Comparison of ENCODE assay signal across 1 cellular context in the genomic region with DNA sequence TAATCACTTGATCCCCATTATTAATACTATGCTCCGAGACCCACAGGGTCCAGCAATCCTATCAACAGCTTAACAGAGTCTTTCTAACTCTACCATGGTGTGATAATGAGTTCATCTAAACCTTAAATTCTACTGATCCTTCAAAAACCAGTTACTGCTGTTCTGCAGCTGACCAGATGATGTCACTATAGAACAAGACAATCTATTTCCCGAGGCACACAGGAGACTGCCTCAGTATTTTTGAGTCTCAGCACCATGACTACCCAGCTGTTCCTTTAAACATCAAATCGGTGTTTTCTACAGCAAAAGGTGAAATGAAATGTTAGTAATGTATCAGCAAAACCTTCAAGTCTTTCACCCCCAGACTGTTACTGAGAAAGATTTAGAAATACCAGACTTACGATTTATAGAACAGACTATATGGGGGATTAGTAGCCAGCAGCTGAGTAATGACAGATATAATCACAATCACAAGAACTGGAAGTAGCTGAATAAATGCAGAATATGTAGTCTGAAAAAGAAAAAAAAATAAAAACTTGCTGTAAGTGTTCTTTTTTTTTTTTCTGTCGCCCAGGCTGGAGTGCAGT.
A peak's percentile ranks its signal among the peaks of the same experiment; 100 is the strongest.
TF ChIP-seq lines count a peak whose summit lies in the region.

No MANE protein-coding gene starts in this region.

TF ChIP-seq in K562, 482 proteins besides CTCF, POLR2A, EP300 and RAD21:
- 0 out of 2 replicates have a peak, but pooled peaks have one; percentile 41 for TF ChIP-seq TARDBP (IDR thresholded peaks at IDR 0.05)
- no peak for TF ChIP-seq MEIS2 (IDR thresholded peaks at IDR 0.05; ENCODE audit: partially characterized antibody)
- TF ChIP-seq NRF1 (conservative IDR thresholded peaks at IDR 0.05 in 1 of 2, IDR thresholded peaks at IDR 0.05 in 1 of 2), result no peak
- peak; percentile 87 for TF ChIP-seq ARID2 (IDR thresholded peaks at IDR 0.05)
- TF ChIP-seq KLF16 (IDR thresholded peaks at IDR 0.05), result 0 out of 2 replicates have a peak, but pooled peaks have one; percentile 5
- 0 out of 2 replicates have a peak, but pooled peaks have one; percentile 18 for TF ChIP-seq SOX6 (IDR thresholded peaks at IDR 0.05)
- no peak for TF ChIP-seq DLX4 (CRISPR knock-in tag; IDR thresholded peaks at IDR 0.05)
- TF ChIP-seq, protein P1, sequence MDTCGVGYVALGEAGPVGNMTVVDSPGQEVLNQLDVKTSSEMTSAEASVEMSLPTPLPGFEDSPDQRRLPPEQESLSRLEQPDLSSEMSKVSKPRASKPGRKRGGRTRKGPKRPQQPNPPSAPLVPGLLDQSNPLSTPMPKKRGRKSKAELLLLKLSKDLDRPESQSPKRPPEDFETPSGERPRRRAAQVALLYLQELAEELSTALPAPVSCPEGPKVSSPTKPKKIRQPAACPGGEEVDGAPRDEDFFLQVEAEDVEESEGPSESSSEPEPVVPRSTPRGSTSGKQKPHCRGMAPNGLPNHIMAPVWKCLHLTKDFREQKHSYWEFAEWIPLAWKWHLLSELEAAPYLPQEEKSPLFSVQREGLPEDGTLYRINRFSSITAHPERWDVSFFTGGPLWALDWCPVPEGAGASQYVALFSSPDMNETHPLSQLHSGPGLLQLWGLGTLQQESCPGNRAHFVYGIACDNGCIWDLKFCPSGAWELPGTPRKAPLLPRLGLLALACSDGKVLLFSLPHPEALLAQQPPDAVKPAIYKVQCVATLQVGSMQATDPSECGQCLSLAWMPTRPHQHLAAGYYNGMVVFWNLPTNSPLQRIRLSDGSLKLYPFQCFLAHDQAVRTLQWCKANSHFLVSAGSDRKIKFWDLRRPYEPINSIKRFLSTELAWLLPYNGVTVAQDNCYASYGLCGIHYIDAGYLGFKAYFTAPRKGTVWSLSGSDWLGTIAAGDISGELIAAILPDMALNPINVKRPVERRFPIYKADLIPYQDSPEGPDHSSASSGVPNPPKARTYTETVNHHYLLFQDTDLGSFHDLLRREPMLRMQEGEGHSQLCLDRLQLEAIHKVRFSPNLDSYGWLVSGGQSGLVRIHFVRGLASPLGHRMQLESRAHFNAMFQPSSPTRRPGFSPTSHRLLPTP (IDR thresholded peaks at IDR 0.05; ENCODE audit: borderline replicate concordance, extremely low read depth, insufficient read length), result no peak
- 0 out of 2 replicates have a peak, but pooled peaks have one; percentile 17 for TF ChIP-seq HCFC1 (IDR thresholded peaks at IDR 0.05; ENCODE audit: low read depth, low read length)
- TF ChIP-seq LCOR (CRISPR knock-in tag; IDR thresholded peaks at IDR 0.05), result peak; percentile 66; the same call in 1 of the 2 replicates
- peak; percentile 32; the same call in 1 of the 2 replicates for TF ChIP-seq JUND (IDR thresholded peaks at IDR 0.05; ENCODE audit: borderline replicate concordance, low read depth, low read length)
- TF ChIP-seq JUND (tag; IDR thresholded peaks at IDR 0.05; ENCODE audit: borderline replicate concordance, low read depth, low read length), result peak; percentile 38; the same call in 2 of the 3 replicates
- TF ChIP-seq ZNF696 (CRISPR knock-in tag; conservative IDR thresholded peaks at IDR 0.05), result no peak
- TF ChIP-seq HDAC3 (IDR thresholded peaks at IDR 0.05; ENCODE audit: borderline replicate concordance, partially characterized antibody), result no peak
- TF ChIP-seq RFX1 (IDR thresholded peaks at IDR 0.05), result peak; percentile 60
- TF ChIP-seq ATF3 (IDR thresholded peaks at IDR 0.05), result peak; percentile 68
- TF ChIP-seq ATF3 (CRISPR knock-in tag; conservative IDR thresholded peaks at IDR 0.05), result no peak
- TF ChIP-seq ATF7 (IDR thresholded peaks at IDR 0.05), result peak; percentile 40; the same call in 1 of the 2 replicates
- peak; percentile 57 for TF ChIP-seq CC2D1A (IDR thresholded peaks at IDR 0.05)
- peak; percentile 93 for TF ChIP-seq SMC3 (conservative IDR thresholded peaks at IDR 0.05; ENCODE audit: insufficient read depth, low read depth, low read length)
- TF ChIP-seq MYC (IDR thresholded peaks at IDR 0.05; ENCODE audit: low read depth, low read length), result 0 out of 2 replicates have a peak, but pooled peaks have one; percentile 16
- no peak for TF ChIP-seq MYC (CRISPR knock-in tag; IDR thresholded peaks at IDR 0.05; ENCODE audit: borderline replicate concordance, low read depth)
- no peak for TF ChIP-seq SMAD4 (CRISPR knock-in tag; conservative IDR thresholded peaks at IDR 0.05)
- TF ChIP-seq, protein P2, sequence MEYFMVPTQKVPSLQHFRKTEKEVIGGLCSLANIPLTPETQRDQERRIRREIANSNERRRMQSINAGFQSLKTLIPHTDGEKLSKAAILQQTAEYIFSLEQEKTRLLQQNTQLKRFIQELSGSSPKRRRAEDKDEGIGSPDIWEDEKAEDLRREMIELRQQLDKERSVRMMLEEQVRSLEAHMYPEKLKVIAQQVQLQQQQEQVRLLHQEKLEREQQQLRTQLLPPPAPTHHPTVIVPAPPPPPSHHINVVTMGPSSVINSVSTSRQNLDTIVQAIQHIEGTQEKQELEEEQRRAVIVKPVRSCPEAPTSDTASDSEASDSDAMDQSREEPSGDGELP (CRISPR knock-in tag; IDR thresholded peaks at IDR 0.05; ENCODE audit: borderline replicate concordance), result peak; percentile 77; the same call in 1 of the 2 replicates
- TF ChIP-seq JUN (IDR thresholded peaks at IDR 0.05; ENCODE audit: borderline replicate concordance, low read depth, low read length), result peak; percentile 35; the same call in 1 of the 2 replicates
- TF ChIP-seq JUN (CRISPR knock-in tag; IDR thresholded peaks at IDR 0.05; ENCODE audit: borderline replicate concordance), result no peak
- TF ChIP-seq SRSF9 (IDR thresholded peaks at IDR 0.05; ENCODE audit: borderline replicate concordance, low read depth, low read length), result no peak
- TF ChIP-seq HMBOX1 (IDR thresholded peaks at IDR 0.05), result 0 out of 2 replicates have a peak, but pooled peaks have one; percentile 61
- TF ChIP-seq ESRRB (CRISPR knock-in tag; IDR thresholded peaks at IDR 0.05; ENCODE audit: borderline replicate concordance), result no peak
- TF ChIP-seq DPF2 (IDR thresholded peaks at IDR 0.05), result peak; percentile 22; the same call in 1 of the 2 replicates
- TF ChIP-seq ETV6 (IDR thresholded peaks at IDR 0.05; ENCODE audit: borderline replicate concordance in 1 of 2, low read depth in 2 of 2, low read length in 1 of 2), result no peak
- no peak for TF ChIP-seq ETV6 (CRISPR knock-in tag; IDR thresholded peaks at IDR 0.05; ENCODE audit: borderline replicate concordance)
- TF ChIP-seq RB1 (IDR thresholded peaks at IDR 0.05; ENCODE audit: low read depth), result peak; percentile 47; the same call in 1 of the 2 replicates
- TF ChIP-seq, protein P3, sequence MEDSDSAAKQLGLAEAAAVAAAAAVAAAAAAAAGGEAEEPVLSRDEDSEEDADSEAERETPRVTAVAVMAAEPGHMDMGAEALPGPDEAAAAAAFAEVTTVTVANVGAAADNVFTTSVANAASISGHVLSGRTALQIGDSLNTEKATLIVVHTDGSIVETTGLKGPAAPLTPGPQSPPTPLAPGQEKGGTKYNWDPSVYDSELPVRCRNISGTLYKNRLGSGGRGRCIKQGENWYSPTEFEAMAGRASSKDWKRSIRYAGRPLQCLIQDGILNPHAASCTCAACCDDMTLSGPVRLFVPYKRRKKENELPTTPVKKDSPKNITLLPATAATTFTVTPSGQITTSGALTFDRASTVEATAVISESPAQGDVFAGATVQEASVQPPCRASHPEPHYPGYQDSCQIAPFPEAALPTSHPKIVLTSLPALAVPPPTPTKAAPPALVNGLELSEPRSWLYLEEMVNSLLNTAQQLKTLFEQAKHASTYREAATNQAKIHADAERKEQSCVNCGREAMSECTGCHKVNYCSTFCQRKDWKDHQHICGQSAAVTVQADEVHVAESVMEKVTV (CRISPR knock-in tag; IDR thresholded peaks at IDR 0.05), result peak; percentile 96
- no peak for TF ChIP-seq FOXO4 (CRISPR knock-in tag; IDR thresholded peaks at IDR 0.05)
- TF ChIP-seq, protein P4, sequence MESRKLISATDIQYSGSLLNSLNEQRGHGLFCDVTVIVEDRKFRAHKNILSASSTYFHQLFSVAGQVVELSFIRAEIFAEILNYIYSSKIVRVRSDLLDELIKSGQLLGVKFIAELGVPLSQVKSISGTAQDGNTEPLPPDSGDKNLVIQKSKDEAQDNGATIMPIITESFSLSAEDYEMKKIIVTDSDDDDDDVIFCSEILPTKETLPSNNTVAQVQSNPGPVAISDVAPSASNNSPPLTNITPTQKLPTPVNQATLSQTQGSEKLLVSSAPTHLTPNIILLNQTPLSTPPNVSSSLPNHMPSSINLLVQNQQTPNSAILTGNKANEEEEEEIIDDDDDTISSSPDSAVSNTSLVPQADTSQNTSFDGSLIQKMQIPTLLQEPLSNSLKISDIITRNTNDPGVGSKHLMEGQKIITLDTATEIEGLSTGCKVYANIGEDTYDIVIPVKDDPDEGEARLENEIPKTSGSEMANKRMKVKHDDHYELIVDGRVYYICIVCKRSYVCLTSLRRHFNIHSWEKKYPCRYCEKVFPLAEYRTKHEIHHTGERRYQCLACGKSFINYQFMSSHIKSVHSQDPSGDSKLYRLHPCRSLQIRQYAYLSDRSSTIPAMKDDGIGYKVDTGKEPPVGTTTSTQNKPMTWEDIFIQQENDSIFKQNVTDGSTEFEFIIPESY (CRISPR knock-in tag; IDR thresholded peaks at IDR 0.05), result 0 out of 2 replicates have a peak, but pooled peaks have one; percentile 31
- no peak for TF ChIP-seq IRF9 (tag; IDR thresholded peaks at IDR 0.05)
- TF ChIP-seq MNT (conservative IDR thresholded peaks at IDR 0.05), result 0 out of 4 replicates have a peak, but pooled peaks of 1 of the 2 experiments have one; percentile 20
- peak; percentile 25 for TF ChIP-seq E2F8 (IDR thresholded peaks at IDR 0.05; ENCODE audit: low read depth, partially characterized antibody)
- TF ChIP-seq ARNT (IDR thresholded peaks at IDR 0.05), result 0 out of 4 replicates have a peak, but pooled peaks of 1 of the 2 experiments have one; percentile 40
- peak; percentile 30 for TF ChIP-seq DACH1 (IDR thresholded peaks at IDR 0.05; ENCODE audit: partially characterized antibody)
